In genomic region chr11:119920666-119921065, GRCh38 we compare ENCODE assay signal across 22 cellular contexts.
"Had no signal": no experiment of that assay in that cellular context is flagged by ENCODE, and none has a peak within 500 bp of the region (broad histone marks: within the 10 kb centered on the region; RNA-seq: fewer than 3 reads in every experiment).

No MANE protein-coding gene starts in this region.

- H3K36me3 Mint-ChIP-seq: mesothelial cell of epicardium had no signal

- H3K4me1 Mint-ChIP-seq: mesothelial cell of epicardium had no signal

- DNase-seq: dermis blood vessel endothelial cell; effector CD8-positive, alpha-beta T cell; effector memory CD8-positive, alpha-beta T cell; endodermal cell; erythroblast; esophagus squamous epithelium; foreskin fibroblast; foreskin melanocyte; gastrocnemius medialis; glutamatergic neuron; heart right ventricle; hippocampal formation; left colon; left ventricle myocardium inferior; lower lobe of right lung; mesenchymal stem cell; mucosa of descending colon had no signal

- H3K4me3 ChIP-seq: coronary artery, esophagus squamous epithelium, gastrocnemius medialis, heart right ventricle, left ventricle myocardium inferior, lower lobe of right lung, mucosa of descending colon had no signal

- H3K27ac ChIP-seq: coronary artery, epithelial cell of prostate, esophagus squamous epithelium, gastrocnemius medialis, heart right ventricle, left ventricle myocardium inferior, lower lobe of right lung had no signal

- H3K27ac Mint-ChIP-seq: effector memory CD8-positive, alpha-beta T cell; endodermal cell; mesothelial cell of epicardium had no signal

- ATAC-seq: effector memory CD8-positive, alpha-beta T cell; esophagus mucosa; gastrocnemius medialis; heart right ventricle; left colon; left lobe of liver; lower lobe of right lung; mucosa of descending colon had no signal

- H3K4me1 ChIP-seq: esophagus squamous epithelium, gastrocnemius medialis, heart right ventricle, left ventricle myocardium inferior, lower lobe of right lung had no signal

- H3K36me3 ChIP-seq: esophagus squamous epithelium, gastrocnemius medialis, heart right ventricle, left ventricle myocardium inferior, lower lobe of right lung had no signal

- H3K9me3 ChIP-seq: esophagus squamous epithelium, gastrocnemius medialis, heart right ventricle, left ventricle myocardium inferior, lower lobe of right lung, mucosa of descending colon had no signal

- H3K9me3 Mint-ChIP-seq: effector memory CD8-positive, alpha-beta T cell; mesothelial cell of epicardium had no signal

- H3K4me3 Mint-ChIP-seq: effector memory CD8-positive, alpha-beta T cell; endodermal cell; mesothelial cell of epicardium had no signal
